ENCODE assay signal across 14 cellular contexts in the genomic region with DNA sequence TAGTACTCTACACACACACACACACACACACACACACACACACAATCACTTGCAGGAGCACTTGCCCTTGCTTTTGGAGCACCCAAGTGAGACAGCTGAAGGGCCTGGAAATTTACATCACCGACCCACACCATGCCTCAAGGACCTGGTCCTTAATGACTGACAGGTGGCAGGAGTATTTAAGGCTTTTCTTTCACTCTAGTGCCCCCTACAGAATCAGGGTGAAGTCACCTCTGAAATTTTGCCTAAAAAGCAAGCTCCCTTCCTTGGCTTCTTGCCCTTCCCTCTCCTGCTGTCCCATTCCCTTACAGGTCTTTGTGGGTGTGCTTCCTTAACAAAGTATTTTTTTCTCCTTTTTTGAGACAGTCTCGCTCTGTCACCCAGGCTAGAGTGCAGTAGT.
DNase-seq lines count a peak whose midpoint lies in the region; ATAC-seq and TF ChIP-seq lines count a peak whose summit lies in the region.
"Had no signal": no experiment of that assay in that cellular context is flagged by ENCODE, and none has a peak within 500 bp of the region (broad histone marks: within the 10 kb centered on the region; RNA-seq: fewer than 3 reads in every experiment).

No MANE protein-coding gene starts in this region.

- no peak overlapping the region for H3K4me3 ChIP-seq in iPS DF 6.9 (ENCODE audit: low read length)
- H3K4me3 ChIP-seq: ascending aorta, left ventricle myocardium inferior had no signal

- H3K4me3 Mint-ChIP-seq in naive thymus-derived CD8-positive, alpha-beta T cell: no peak overlapping the region
- H3K4me3 Mint-ChIP-seq: effector memory CD8-positive, alpha-beta T cell; T-helper 1 cell treated with Interleukin-12 subunit alpha and Interleukin-12 subunit beta and Interleukin-4 antibody, amounts not matched to agents 30 μg/mL and 1 μg/mL, for 36 hours had no signal

- no peaks in the 10 kb centered on the region for H3K9me3 ChIP-seq in iPS DF 6.9 (ENCODE audit: control insufficient read depth, insufficient read depth, low read length)
- H3K9me3 ChIP-seq: ascending aorta, left ventricle myocardium inferior had no signal

- no peaks in the 10 kb centered on the region for H3K27me3 Mint-ChIP-seq in naive thymus-derived CD8-positive, alpha-beta T cell
- H3K27me3 Mint-ChIP-seq: effector memory CD8-positive, alpha-beta T cell had no signal

- TF ChIP-seq CTCF in GM20000 (IDR thresholded peaks at IDR 0.05; ENCODE audit: extremely low read depth, missing control alignments): no peak

- WGBS in iPS DF 6.9 (ENCODE audit: insufficient coverage, insufficient read length): no CpG with 5 or more reads among the region's 2 CpGs

- no peaks in the 10 kb centered on the region for H3K36me3 ChIP-seq in iPS DF 6.9 (ENCODE audit: control insufficient read depth, insufficient read depth, low read length)
- H3K36me3 ChIP-seq: ascending aorta, left ventricle myocardium inferior had no signal

- H3K9me3 Mint-ChIP-seq in naive thymus-derived CD8-positive, alpha-beta T cell: peaks cover 0 to 8% (median 2%) of the 10 kb centered on the region in 9 donors

- H3K4me1 ChIP-seq in iPS DF 6.9 (ENCODE audit: control insufficient read depth, insufficient read depth, low read length): no peaks in the 10 kb centered on the region; the same call in 1 of the 2 replicates
- H3K4me1 ChIP-seq: ascending aorta, left ventricle myocardium inferior had no signal

- ATAC-seq in naive thymus-derived CD8-positive, alpha-beta T cell: no peak
- ATAC-seq: effector memory CD8-positive, alpha-beta T cell had no signal

- no peaks in the 10 kb centered on the region for H3K36me3 Mint-ChIP-seq in naive thymus-derived CD8-positive, alpha-beta T cell

- H3K27me3 ChIP-seq in iPS DF 6.9 (ENCODE audit: control insufficient read depth, insufficient read depth, low read length): no peaks in the 10 kb centered on the region
- H3K27me3 ChIP-seq: ascending aorta had no signal

- POLR2A ChIA-PET in naive thymus-derived CD8-positive, alpha-beta T cell (lab: Charles Lee): no interaction called here

- peak overlapping the region in 1 of 10 donors; percentile 35 for H3K27ac Mint-ChIP-seq in naive thymus-derived CD8-positive, alpha-beta T cell
- H3K27ac Mint-ChIP-seq: effector memory CD8-positive, alpha-beta T cell; T-helper 1 cell treated with Interleukin-12 subunit alpha and Interleukin-12 subunit beta and Interleukin-4 antibody, amounts not matched to agents 30 μg/mL and 1 μg/mL, for 36 hours had no signal

- H3K27ac ChIP-seq in iPS DF 6.9 (ENCODE audit: low read length): no peak overlapping the region
- H3K27ac ChIP-seq: ascending aorta, left ventricle myocardium inferior had no signal

- H3K4me1 Mint-ChIP-seq in naive thymus-derived CD8-positive, alpha-beta T cell: no peaks in the 10 kb centered on the region

- peak; percentile 15 for DNase-seq in DMS53 treated with DMSO at 0.1 percent for 48 hours (lab: John Stamatoyannopoulos, UW; ENCODE audit: unreplicated experiment)
- DNase-seq in GM20000 (ENCODE audit: low spot score): peak; percentile 6
- peak; percentile 18 for DNase-seq in RKO (ENCODE audit: low spot score)
- peak; percentile 16 for DNase-seq in iPS DF 6.9 (ENCODE audit: low read depth, low spot score)
- no peak for DNase-seq in activated CD4-positive, alpha-beta T cell treated with anti-CD3 and anti-CD28 coated beads for 4 hours
- DNase-seq in DMS153 treated with DMSO at 0.1 percent for 48 hours (lab: John Stamatoyannopoulos, UW; ENCODE audit: unreplicated experiment): no peak
- no peak for DNase-seq in naive thymus-derived CD8-positive, alpha-beta T cell
- DNase-seq: activated CD4-positive, alpha-beta T cell treated with anti-CD3 and anti-CD28 coated beads, Interleukin-2, amount 50 U/mL, for 4 hours; effector memory CD8-positive, alpha-beta T cell; glutamatergic neuron; left ventricle myocardium inferior; NCI-H1092 treated with DMSO at 0.1 percent for 48 hours had no signal

Comparison
In these comparisons a context has a peak if more than half of its experiments do, and no peak if none do; other contexts are left out.
1. DNase-seq: peak in DMS53 treated with DMSO at 0.1 percent for 48 hours (single experiment), GM20000 (single experiment), RKO (single experiment) and iPS DF 6.9 (single experiment); none in activated CD4-positive, alpha-beta T cell treated with anti-CD3 and anti-CD28 coated beads for 4 hours (0 of 2), DMS153 treated with DMSO at 0.1 percent for 48 hours (single experiment) and naive thymus-derived CD8-positive, alpha-beta T cell (0 of 10).